27 cellular contexts compared by ENCODE assay signal in genomic region chr6:130245267-130245666, GRCh38.
"Had no signal": no experiment of that assay in that cellular context is flagged by ENCODE, and none has a peak within 500 bp of the region (broad histone marks: within the 10 kb centered on the region; RNA-seq: fewer than 3 reads in every experiment).

No MANE protein-coding gene starts in this region.

- DNase-seq: stimulated activated CD4-positive, alpha-beta T cell treated with anti-CD3 and anti-CD28 coated beads, Interleukin-2, amount 100 ng/mL, for 48 hours; stimulated activated CD4-positive, alpha-beta T cell treated with anti-CD3 and anti-CD28 coated beads, Interleukin-4, amount 100 ng/mL, for 1 hour; stimulated activated CD4-positive, alpha-beta T cell treated with anti-CD3 and anti-CD28 coated beads, Interleukin-4, amount 100 ng/mL, for 24 hours; stimulated activated CD4-positive, alpha-beta T cell treated with anti-CD3 and anti-CD28 coated beads, Interleukin-4, amount 100 ng/mL, for 4 hours; stimulated activated CD8-positive, alpha-beta memory T cell treated with anti-CD3 and anti-CD28 coated beads, Interleukin-4, amount 100 ng/mL, for 48 hours; stimulated activated naive B cell treated with anti-CD40 and anti-IgM and Interleukin-4, amounts not matched to agents 10 μg/mL and 1 μg/mL and 100 μg/mL, for 72 hours; stimulated activated naive CD4-positive, alpha-beta T cell; stimulated activated naive CD4-positive, alpha-beta T cell treated with Interleukin-2 at 50 U/mL for 16 hours; stimulated activated naive CD8-positive, alpha-beta T cell treated with anti-CD3 and anti-CD28 coated beads, Interleukin-15, amount 100 ng/mL, for 72 hours; stimulated activated naive CD8-positive, alpha-beta T cell treated with anti-CD3 and anti-CD28 coated beads, Interleukin-15, Interleukin-2, amounts not matched to agents 100 U/mL and 50 U/mL, for 24 hours; stomach; substantia nigra; testis; thyroid gland; tibial artery; transverse colon; trophoblast cell; upper lobe of left lung; upper lobe of right lung; uterus had no signal

- H3K9me3 ChIP-seq: stomach, suprapubic skin, testis, thoracic aorta, thyroid gland, tibial artery, tibial nerve, transverse colon, upper lobe of left lung, upper lobe of right lung, uterus, vagina had no signal

- H3K27ac ChIP-seq: stomach, suprapubic skin, testis, thoracic aorta, thyroid gland, tibial artery, tibial nerve, transverse colon, upper lobe of left lung, upper lobe of right lung, uterus, vagina had no signal

- H3K4me1 ChIP-seq: stomach, suprapubic skin, testis, thyroid gland, tibial artery, tibial nerve, transverse colon, upper lobe of left lung, upper lobe of right lung, uterus, vagina had no signal

- H3K36me3 ChIP-seq: stomach, suprapubic skin, thoracic aorta, thyroid gland, tibial artery, tibial nerve, transverse colon, upper lobe of left lung, upper lobe of right lung, uterus, vagina had no signal

- H3K27me3 ChIP-seq: stomach, suprapubic skin, testis, thyroid gland, tibial artery, tibial nerve, transverse colon, upper lobe of left lung, upper lobe of right lung, uterus, vagina had no signal

- FAIRE-seq: urothelium cell line had no signal

- ATAC-seq: stimulated activated effector memory CD8-positive, alpha-beta T cell treated with anti-CD3 and anti-CD28 coated beads, Interleukin-12 subunit alpha, Interleukin-12 subunit beta, amount 100 ng/mL, for 72 hours; stimulated activated memory B cell treated with anti-CD40 and anti-IgM and Interleukin-4, amounts not matched to agents 10 μg/mL and 1 μg/mL and 100 μg/mL, for 72 hours; stimulated activated naive B cell treated with anti-CD40 and anti-IgM and Interleukin-4, amounts not matched to agents 10 μg/mL and 1 μg/mL and 100 μg/mL, for 72 hours; stimulated activated naive CD8-positive, alpha-beta T cell treated with anti-CD3 and anti-CD28 coated beads, Interleukin-15, amount 100 ng/mL, for 72 hours; stimulated activated naive CD8-positive, alpha-beta T cell treated with anti-CD3 and anti-CD28 coated beads, Interleukin-15, Interleukin-2, amounts not matched to agents 100 U/mL and 50 U/mL, for 24 hours; upper lobe of right lung had no signal

- H3K4me3 ChIP-seq: stomach, suprapubic skin, testis, thoracic aorta, thyroid gland, tibial artery, tibial nerve, transverse colon, upper lobe of left lung, upper lobe of right lung, uterus, vagina had no signal
